Comparison of ENCODE assay signal across 19 cellular contexts in the genomic region with DNA sequence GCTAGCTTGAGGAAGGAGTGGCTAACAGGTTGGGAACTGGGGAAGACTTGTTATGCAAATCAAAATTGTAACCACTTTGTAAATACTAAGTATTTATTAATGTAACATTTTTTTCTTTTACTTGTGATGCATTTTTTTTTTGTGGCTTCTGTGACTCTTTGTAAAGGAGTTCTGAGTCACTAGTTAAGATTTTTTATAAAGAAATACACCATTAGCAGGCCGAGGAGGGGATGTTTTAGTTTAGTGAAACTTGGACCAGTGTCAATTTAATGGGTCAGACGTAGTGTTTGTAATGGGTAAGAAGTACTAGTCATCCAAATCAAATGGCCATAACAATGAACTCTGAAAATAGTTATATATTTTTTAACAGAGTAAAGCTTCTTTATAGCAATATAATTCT. TPM values are rescaled to one million over a fixed set of nuclear protein-coding genes. Genes with fewer than 3 reads are reported as not detected.
DNase-seq lines count a peak whose midpoint lies in the region; ATAC-seq and TF ChIP-seq lines count a peak whose summit lies in the region.
"Had no signal": no experiment of that assay in that cellular context is flagged by ENCODE, and none has a peak within 500 bp of the region (broad histone marks: within the 10 kb centered on the region; RNA-seq: fewer than 3 reads in every experiment).

No MANE protein-coding gene starts in this region.

- intact Hi-C loops in MCF 10A (cut with micrococcal nuclease) = no loop called here
- intact Hi-C loops in breast epithelium (cut with DNase I; ENCODE audit: low total_unique reads) = no loop called here

- H3K9me3 ChIP-seq in breast epithelium = no peaks in the 10 kb centered on the region
- H3K9me3 ChIP-seq: left lung, spleen, thyroid gland had no signal

- no peak for TF ChIP-seq POLR2A in breast epithelium (IDR thresholded peaks at IDR 0.05)

- no peak overlapping the region for H3K4me3 Mint-ChIP-seq in MCF 10A (ENCODE audit: unreplicated experiment)
- H3K4me3 Mint-ChIP-seq in stimulated activated memory B cell treated with anti-CD40 and anti-IgM and Interleukin-4, amounts not matched to agents 10 μg/mL and 1 μg/mL and 100 μg/mL, for 72 hours = no peak overlapping the region
- H3K4me3 Mint-ChIP-seq: activated CD8-positive, alpha-beta T cell treated with anti-CD3 and anti-CD28 coated beads, Interleukin-2, amount 10 ng/mL, durations not matched to agents 7 days and 5 days; dendritic cell treated with granulocyte-macrophage colony-stimulating factor and Interleukin-4, amounts not matched to agents 40 ng/mL and 50 ng/mL, for 4 days; neural crest cell had no signal

- H3K4me1 Mint-ChIP-seq in MCF 10A (ENCODE audit: insufficient read depth, unreplicated experiment) = peaks cover 17% of the 10 kb centered on the region
- no peaks in the 10 kb centered on the region for H3K4me1 Mint-ChIP-seq in stimulated activated memory B cell treated with anti-CD40 and anti-IgM and Interleukin-4, amounts not matched to agents 10 μg/mL and 1 μg/mL and 100 μg/mL, for 72 hours

- H3K4me1 ChIP-seq in breast epithelium = no peaks in the 10 kb centered on the region
- H3K4me1 ChIP-seq: left lung, spleen had no signal

- ATAC-seq in stimulated activated memory B cell treated with anti-CD40 and anti-IgM and Interleukin-4, amounts not matched to agents 10 μg/mL and 1 μg/mL and 100 μg/mL, for 72 hours = no peak
- no peak for ATAC-seq in HG03039 (IDR thresholded peaks at IDR 0.05; ENCODE audit: unreplicated experiment)
- ATAC-seq: activated CD8-positive, alpha-beta T cell treated with anti-CD3 and anti-CD28 coated beads, Interleukin-2, amount 10 ng/mL, durations not matched to agents 7 days and 5 days; left lung had no signal

- TSS peak; percentile 42 for BruUV-seq in MCF 10A (replicated peaks; lab: Mats Ljungman, UMichigan)

- H3K36me3 Mint-ChIP-seq in MCF 10A (ENCODE audit: insufficient read depth, unreplicated experiment) = no peaks in the 10 kb centered on the region
- H3K36me3 Mint-ChIP-seq in stimulated activated memory B cell treated with anti-CD40 and anti-IgM and Interleukin-4, amounts not matched to agents 10 μg/mL and 1 μg/mL and 100 μg/mL, for 72 hours = no peaks in the 10 kb centered on the region

- DNase-seq in MCF 10A (ENCODE audit: unreplicated experiment) (peak; percentile 59), breast epithelium (ENCODE audit: low spot score in 2 of 2) (no peak), astrocyte of the hippocampus (ENCODE audit: low read depth, low spot score) (peak; percentile 88), foreskin fibroblast (peak; percentile 89 to 95), DMS79 treated with DMSO at 0.1 percent for 48 hours (lab: John Stamatoyannopoulos, UW) (no peak), anterior cingulate cortex (lab: John Stamatoyannopoulos, UW) (no peak)
- DNase-seq: activated CD8-positive, alpha-beta T cell treated with anti-CD3 and anti-CD28 coated beads, Interleukin-2, amount 10 ng/mL, durations not matched to agents 7 days and 5 days; activated naive CD4-positive, alpha-beta T cell treated with Interleukin-2 at 50 U/mL for 16 hours; DMS153; GOT3; left lung; NCI-H1092; spleen; thyroid gland had no signal

- no peak overlapping the region for H3K27ac ChIP-seq in breast epithelium
- H3K27ac ChIP-seq: 22Rv1, left lung, spleen, thyroid gland had no signal

- no peaks in the 10 kb centered on the region for H3K27me3 ChIP-seq in breast epithelium
- H3K27me3 ChIP-seq: left lung, spleen, thyroid gland had no signal

- TF ChIP-seq CTCF in MCF 10A (IDR thresholded peaks at IDR 0.05; ENCODE audit: unreplicated experiment) (no peak), breast epithelium (IDR thresholded peaks at IDR 0.05) (no peak), foreskin fibroblast (IDR thresholded peaks at IDR 0.05; ENCODE audit: low read depth, low read length) (no peak)

- H3K36me3 ChIP-seq in breast epithelium = no peaks in the 10 kb centered on the region
- H3K36me3 ChIP-seq: left lung, spleen, thyroid gland had no signal

- POLR2A ChIA-PET in MCF 10A (lab: Yijun Ruan, JAX) = interaction anchor here (0.6 to 1.7 kb wide), 6 partner anchors 11 to 1914 kb away, joined by 3 to 6 read pairs (median 3); no protein-coding TSS in a partner anchor

- H3K4me3 ChIP-seq in breast epithelium (no peak overlapping the region), foreskin fibroblast (ENCODE audit: low read depth in 1 of 2, low read length in 2 of 2) (no peak overlapping the region)
- H3K4me3 ChIP-seq: left lung, spleen, thyroid gland had no signal

- no peaks in the 10 kb centered on the region for H3K27me3 Mint-ChIP-seq in MCF 10A (ENCODE audit: insufficient read depth, unreplicated experiment)
- peaks cover 6% of the 10 kb centered on the region for H3K27me3 Mint-ChIP-seq in stimulated activated memory B cell treated with anti-CD40 and anti-IgM and Interleukin-4, amounts not matched to agents 10 μg/mL and 1 μg/mL and 100 μg/mL, for 72 hours
- H3K27me3 Mint-ChIP-seq: dendritic cell treated with granulocyte-macrophage colony-stimulating factor and Interleukin-4, amounts not matched to agents 40 ng/mL and 50 ng/mL, for 4 days had no signal

- peak overlapping the region; percentile 40 for H3K27ac Mint-ChIP-seq in MCF 10A (ENCODE audit: low read depth, unreplicated experiment)
- H3K27ac Mint-ChIP-seq in stimulated activated memory B cell treated with anti-CD40 and anti-IgM and Interleukin-4, amounts not matched to agents 10 μg/mL and 1 μg/mL and 100 μg/mL, for 72 hours = no peak overlapping the region
- H3K27ac Mint-ChIP-seq: activated CD8-positive, alpha-beta T cell treated with anti-CD3 and anti-CD28 coated beads, Interleukin-2, amount 10 ng/mL, durations not matched to agents 7 days and 5 days; dendritic cell treated with granulocyte-macrophage colony-stimulating factor and Interleukin-4, amounts not matched to agents 40 ng/mL and 50 ng/mL, for 4 days had no signal

- no peaks in the 10 kb centered on the region for H3K9me3 Mint-ChIP-seq in MCF 10A (ENCODE audit: unreplicated experiment)
- peaks cover 5% of the 10 kb centered on the region for H3K9me3 Mint-ChIP-seq in stimulated activated memory B cell treated with anti-CD40 and anti-IgM and Interleukin-4, amounts not matched to agents 10 μg/mL and 1 μg/mL and 100 μg/mL, for 72 hours
- H3K9me3 Mint-ChIP-seq: dendritic cell treated with granulocyte-macrophage colony-stimulating factor and Interleukin-4, amounts not matched to agents 40 ng/mL and 50 ng/mL, for 4 days; neural crest cell had no signal

- CTCF ChIA-PET in MCF 10A (lab: Yijun Ruan, JAX) = interaction anchor here (0.6 to 1.2 kb wide), 5 partner anchors 10 to 1938 kb away, joined by 3 to 5 read pairs (median 3); no protein-coding TSS in a partner anchor

RNA-seq across cellular contexts. Expression of gene AKAP6, which starts 43.1 kb away (rescaled TPM):
- total RNA-seq in MCF 10A (2022) = 2.3 and 3.6 TPM in 2 replicates
- total RNA-seq in breast epithelium = 1 to 10 TPM; 1.1 to 9.1 (median 4.6) TPM

Comparison
In these comparisons a context has a peak if more than half of its experiments do, and no peak if none do; other contexts are left out.
1. DNase-seq: peak in MCF 10A (single experiment), astrocyte of the hippocampus (single experiment) and foreskin fibroblast (2 of 2); none in breast epithelium (0 of 2), DMS79 treated with DMSO at 0.1 percent for 48 hours (single experiment) and anterior cingulate cortex (0 of 58).